Comparison of ENCODE assay signal across 18 cellular contexts in the genomic region with DNA sequence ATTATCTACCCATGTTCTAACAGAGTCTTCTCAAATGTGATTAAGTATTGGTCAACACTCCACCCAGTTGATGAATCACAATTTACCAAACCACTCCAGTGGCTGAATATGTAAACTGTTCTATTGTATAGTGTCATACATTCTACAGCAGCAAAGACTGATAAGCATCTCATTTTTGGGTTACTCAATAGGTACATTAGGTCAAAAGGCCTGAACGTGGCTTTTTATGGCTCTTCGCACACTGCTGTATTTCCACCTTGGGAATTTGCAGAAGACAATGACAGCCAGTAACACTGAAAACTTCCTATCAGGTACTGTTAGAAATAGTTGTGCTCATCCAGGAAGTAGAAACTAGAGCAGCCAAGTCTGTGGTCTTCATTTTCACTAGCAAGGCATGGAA.
DNase-seq lines count a peak whose midpoint lies in the region; ATAC-seq, FAIRE-seq and TF ChIP-seq lines count a peak whose summit lies in the region.
"Had no signal": no experiment of that assay in that cellular context is flagged by ENCODE, and none has a peak within 500 bp of the region (broad histone marks: within the 10 kb centered on the region; RNA-seq: fewer than 3 reads in every experiment).

No MANE protein-coding gene starts in this region.

- TF ChIP-seq EP300 in HepG2 (IDR thresholded peaks at IDR 0.05; ENCODE audit: low read depth in 2 of 2, low read length in 2 of 2): no peak
- TF ChIP-seq EP300 in HepG2 (CRISPR knock-in tag; IDR thresholded peaks at IDR 0.05; ENCODE audit: borderline replicate concordance): no peak

- TF ChIP-seq CTCF in HepG2 (CRISPR knock-in tag; IDR thresholded peaks at IDR 0.05) (no peak), right lobe of liver (IDR thresholded peaks at IDR 0.05) (no peak), brain (conservative IDR thresholded peaks at IDR 0.05) (no peak), keratinocyte (optimal IDR thresholded peaks at IDR 0.05 in 1 of 3, IDR thresholded peaks at IDR 0.05 in 1 of 3, conservative IDR thresholded peaks at IDR 0.05 in 1 of 3; ENCODE audit: extremely low read depth in 1 of 3, insufficient read depth in 2 of 3, low read length in 3 of 3) (no peak)

- no peaks in the 10 kb centered on the region for H3K9me1 ChIP-seq in keratinocyte (ENCODE audit: control insufficient read depth, extremely low read depth, insufficient read depth, low read length)

- H3K4me3 ChIP-seq in HepG2 (replicated peaks in 1 of 3; ENCODE audit: insufficient read depth in 1 of 3, low read depth in 2 of 3, low read length in 3 of 3) (no peak overlapping the region), right lobe of liver (no peak overlapping the region), keratinocyte (ENCODE audit: control insufficient read depth in 2 of 3, extremely low read depth in 1 of 3, insufficient read depth in 2 of 3, low read depth in 1 of 3, low read length in 3 of 3) (no peak overlapping the region)
- H3K4me3 ChIP-seq: cardiac muscle cell, GM12878, K562, pancreas, stomach had no signal

- no peaks in the 10 kb centered on the region for H3K36me3 Mint-ChIP-seq in brain

- H3K4me3 Mint-ChIP-seq in brain: peak overlapping the region in 2 of 5 experiments; percentile 72 to 78

- FAIRE-seq in HepG2 (lab: Jason Lieb, UNC): no peak
- FAIRE-seq in keratinocyte (lab: Jason Lieb, UNC): peak; percentile 92
- FAIRE-seq: A204.1, GM12878, K562, pancreas had no signal

- ATAC-seq in HepG2 (no peak), right lobe of liver (no peak), GM18517 (IDR thresholded peaks at IDR 0.05; ENCODE audit: unreplicated experiment) (no peak)
- ATAC-seq: activated CD4-positive, CD25-positive, alpha-beta regulatory T cell treated with anti-CD3 and anti-CD28 coated beads, Interleukin-2, amount 50 U/mL, for 24 hours; GM12878; K562; pancreas had no signal

- no peaks in the 10 kb centered on the region for H3K9me3 Mint-ChIP-seq in brain

- 4% methylated on average over 2 of the region's 2 CpGs for WGBS in HepG2 (ENCODE audit: low lambda C conversion rate)
- 18% methylated on average over 1 of the region's 2 CpGs for WGBS in right lobe of liver (ENCODE audit: insufficient coverage, low coverage, low lambda C conversion rate, missing lambda C conversion rate)

- POLR2A ChIA-PET in HepG2 (lab: Yijun Ruan, JAX): no interaction called here

- H2AFZ ChIP-seq in HepG2 (ENCODE audit: low read length) (no peak overlapping the region), keratinocyte (ENCODE audit: control insufficient read depth, low read length) (no peak overlapping the region)

- peak; percentile 4 for DNase-seq in HepG2 (ENCODE audit: low spot score)
- DNase-seq in right lobe of liver: no peak
- DNase-seq in keratinocyte (ENCODE audit: low read depth, low spot score): peak; percentile 80
- DNase-seq in NAMALWA (ENCODE audit: low spot score): no peak
- no peak for DNase-seq in GM19238 (ENCODE audit: insufficient read length, low spot score)
- no peak for DNase-seq in KBM-7
- DNase-seq: activated naive CD4-positive, alpha-beta T cell; effector CD8-positive, alpha-beta T cell; NCI-H2081 treated with DMSO at 0.1 percent for 48 hours; pancreas; stomach had no signal

- H3K4me1 ChIP-seq in HepG2 (ENCODE audit: insufficient read depth, low read length): no peaks in the 10 kb centered on the region
- H3K4me1 ChIP-seq in right lobe of liver: no peaks in the 10 kb centered on the region
- H3K4me1 ChIP-seq in keratinocyte (ENCODE audit: control insufficient read depth, extremely low read depth, insufficient read depth, low read length): peaks cover 29% of the 10 kb centered on the region
- H3K4me1 ChIP-seq: pancreas, stomach had no signal

- peaks cover 100% of the 10 kb centered on the region for H3K4me1 Mint-ChIP-seq in brain

- H3K27ac ChIP-seq in HepG2 (ENCODE audit: extremely low read length, insufficient read depth, low read length): no peak overlapping the region
- H3K27ac ChIP-seq in right lobe of liver: no peak overlapping the region
- peak overlapping the region; percentile 45 for H3K27ac ChIP-seq in keratinocyte (ENCODE audit: control insufficient read depth, insufficient read depth, low read length)
- H3K27ac ChIP-seq: cardiac muscle cell, pancreas, stomach had no signal

- CTCF ChIA-PET in HepG2 (lab: Yijun Ruan, JAX; ENCODE audit: low intra/inter-chr PET ratio, low total read pairs): no interaction called here

- H3K36me3 ChIP-seq in HepG2 (replicated peaks in 1 of 2; ENCODE audit: control insufficient read depth in 1 of 2, insufficient read depth in 2 of 2, low read length in 2 of 2) (no peaks in the 10 kb centered on the region), right lobe of liver (no peaks in the 10 kb centered on the region), keratinocyte (ENCODE audit: control insufficient read depth in 2 of 2, extremely low read depth in 1 of 2, insufficient read depth in 2 of 2, low read length in 2 of 2) (no peaks in the 10 kb centered on the region)
- H3K36me3 ChIP-seq: cardiac muscle cell, pancreas, stomach had no signal

- dilution Hi-C loops in keratinocyte (cut with MboI; ENCODE audit: extremely low pct_ligation_motif_present, low sequenced_read_pairs): no loop called here

- H3K9me3 ChIP-seq in HepG2 (ENCODE audit: low read length) (no peaks in the 10 kb centered on the region), right lobe of liver (no peaks in the 10 kb centered on the region), keratinocyte (ENCODE audit: control insufficient read depth, low read depth, low read length) (no peaks in the 10 kb centered on the region)
- H3K9me3 ChIP-seq: pancreas, stomach had no signal

- no peak overlapping the region for H3K9ac ChIP-seq in HepG2 (ENCODE audit: insufficient read depth, low read depth, low read length)
- H3K9ac ChIP-seq in keratinocyte (ENCODE audit: control insufficient read depth, extremely low read depth, insufficient read depth, low read length): no peak overlapping the region

- no TSS peak for BruUV-seq in HepG2 (replicated peaks; lab: Mats Ljungman, UMichigan)

- peaks cover 0 to 4% of the 10 kb centered on the region in 2 experiments; a peak in 2 of 5 replicates for H3K27me3 ChIP-seq in HepG2 (ENCODE audit: control insufficient read depth in 1 of 2, insufficient read depth in 2 of 2, low read length in 2 of 2)
- no peaks in the 10 kb centered on the region for H3K27me3 ChIP-seq in right lobe of liver
- H3K27me3 ChIP-seq in keratinocyte (ENCODE audit: control insufficient read depth, extremely low read depth, insufficient read depth, low read length): no peaks in the 10 kb centered on the region
- H3K27me3 ChIP-seq: cardiac muscle cell, pancreas, stomach had no signal

- intact Hi-C loops in HepG2 (cut with micrococcal nuclease; ENCODE audit: unreplicated experiment): no loop called here
- intact Hi-C loops in right lobe of liver (cut with DNase I): no loop called here

- H3K27me3 Mint-ChIP-seq in brain: no peaks in the 10 kb centered on the region

- no peak overlapping the region for H3K4me2 ChIP-seq in HepG2 (ENCODE audit: low read depth, low read length)
- peak overlapping the region; percentile 53 for H3K4me2 ChIP-seq in keratinocyte (ENCODE audit: control insufficient read depth, extremely low read depth, insufficient read depth, low read depth, low read length)

- no peaks in the 10 kb centered on the region for H4K20me1 ChIP-seq in HepG2 (ENCODE audit: insufficient read depth, low read length)
- H4K20me1 ChIP-seq in keratinocyte (ENCODE audit: control insufficient read depth, extremely low read depth, insufficient read depth, low read length): no peaks in the 10 kb centered on the region

- no peak for TF ChIP-seq POLR2A in HepG2 (IDR thresholded peaks at IDR 0.05; ENCODE audit: insufficient read depth in 1 of 2, low read depth in 2 of 2, low read length in 2 of 2)
- TF ChIP-seq POLR2A in right lobe of liver (IDR thresholded peaks at IDR 0.05): no peak

- H3K79me2 ChIP-seq in HepG2 (ENCODE audit: insufficient read depth, low read length): no peaks in the 10 kb centered on the region
- H3K79me2 ChIP-seq in keratinocyte (ENCODE audit: control insufficient read depth, insufficient read depth, low read length): no peaks in the 10 kb centered on the region

- no peak for TF ChIP-seq RAD21 in HepG2 (CRISPR knock-in tag; IDR thresholded peaks at IDR 0.05)

- peak overlapping the region; percentile 56 to 78 (median 74) for H3K27ac Mint-ChIP-seq in brain

- in situ Hi-C loops in HepG2 (cut with HindIII; ENCODE audit: extremely low pct_ligation_motif_present, low pct_unique_long_range_greater_than_20kb): no loop called here
- in situ Hi-C loops in KBM-7 (cut with MboI; ENCODE audit: low pct_unique_long_range_greater_than_20kb, low sequenced_read_pairs): no loop called here

TF ChIP-seq in HepG2, 621 proteins besides CTCF, POLR2A, EP300 and RAD21 (continues in another document):
- TF ChIP-seq ZNF326 (CRISPR knock-in tag; IDR thresholded peaks at IDR 0.05; ENCODE audit: borderline replicate concordance): no peak
- no peak for TF ChIP-seq GATA4 (IDR thresholded peaks at IDR 0.05; ENCODE audit: borderline replicate concordance, low read depth)
- TF ChIP-seq AGO2 (optimal IDR thresholded peaks at IDR 0.05; ENCODE audit: low read depth, low read length): no peak
- no peak for TF ChIP-seq CC2D1A (CRISPR knock-in tag; IDR thresholded peaks at IDR 0.05)
- TF ChIP-seq, protein P1, sequence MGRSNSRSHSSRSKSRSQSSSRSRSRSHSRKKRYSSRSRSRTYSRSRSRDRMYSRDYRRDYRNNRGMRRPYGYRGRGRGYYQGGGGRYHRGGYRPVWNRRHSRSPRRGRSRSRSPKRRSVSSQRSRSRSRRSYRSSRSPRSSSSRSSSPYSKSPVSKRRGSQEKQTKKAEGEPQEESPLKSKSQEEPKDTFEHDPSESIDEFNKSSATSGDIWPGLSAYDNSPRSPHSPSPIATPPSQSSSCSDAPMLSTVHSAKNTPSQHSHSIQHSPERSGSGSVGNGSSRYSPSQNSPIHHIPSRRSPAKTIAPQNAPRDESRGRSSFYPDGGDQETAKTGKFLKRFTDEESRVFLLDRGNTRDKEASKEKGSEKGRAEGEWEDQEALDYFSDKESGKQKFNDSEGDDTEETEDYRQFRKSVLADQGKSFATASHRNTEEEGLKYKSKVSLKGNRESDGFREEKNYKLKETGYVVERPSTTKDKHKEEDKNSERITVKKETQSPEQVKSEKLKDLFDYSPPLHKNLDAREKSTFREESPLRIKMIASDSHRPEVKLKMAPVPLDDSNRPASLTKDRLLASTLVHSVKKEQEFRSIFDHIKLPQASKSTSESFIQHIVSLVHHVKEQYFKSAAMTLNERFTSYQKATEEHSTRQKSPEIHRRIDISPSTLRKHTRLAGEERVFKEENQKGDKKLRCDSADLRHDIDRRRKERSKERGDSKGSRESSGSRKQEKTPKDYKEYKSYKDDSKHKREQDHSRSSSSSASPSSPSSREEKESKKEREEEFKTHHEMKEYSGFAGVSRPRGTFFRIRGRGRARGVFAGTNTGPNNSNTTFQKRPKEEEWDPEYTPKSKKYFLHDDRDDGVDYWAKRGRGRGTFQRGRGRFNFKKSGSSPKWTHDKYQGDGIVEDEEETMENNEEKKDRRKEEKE (IDR thresholded peaks at IDR 0.05): no peak
- TF ChIP-seq CREB1 (IDR thresholded peaks at IDR 0.05): no peak
- no peak for TF ChIP-seq CREB1 (CRISPR knock-in tag; IDR thresholded peaks at IDR 0.05)
- no peak for TF ChIP-seq ZNF331 (CRISPR knock-in tag; IDR thresholded peaks at IDR 0.05)
- no peak for TF ChIP-seq ZNF703 (CRISPR knock-in tag; IDR thresholded peaks at IDR 0.05; ENCODE audit: borderline replicate concordance)

Comparison
In these comparisons a context has a peak if more than half of its experiments do, and no peak if none do; other contexts are left out.
1. DNase-seq: peak in HepG2 (single experiment) and keratinocyte (single experiment); none in right lobe of liver (0 of 3), NAMALWA (single experiment), GM19238 (single experiment) and KBM-7 (single experiment).